In the genomic region with DNA sequence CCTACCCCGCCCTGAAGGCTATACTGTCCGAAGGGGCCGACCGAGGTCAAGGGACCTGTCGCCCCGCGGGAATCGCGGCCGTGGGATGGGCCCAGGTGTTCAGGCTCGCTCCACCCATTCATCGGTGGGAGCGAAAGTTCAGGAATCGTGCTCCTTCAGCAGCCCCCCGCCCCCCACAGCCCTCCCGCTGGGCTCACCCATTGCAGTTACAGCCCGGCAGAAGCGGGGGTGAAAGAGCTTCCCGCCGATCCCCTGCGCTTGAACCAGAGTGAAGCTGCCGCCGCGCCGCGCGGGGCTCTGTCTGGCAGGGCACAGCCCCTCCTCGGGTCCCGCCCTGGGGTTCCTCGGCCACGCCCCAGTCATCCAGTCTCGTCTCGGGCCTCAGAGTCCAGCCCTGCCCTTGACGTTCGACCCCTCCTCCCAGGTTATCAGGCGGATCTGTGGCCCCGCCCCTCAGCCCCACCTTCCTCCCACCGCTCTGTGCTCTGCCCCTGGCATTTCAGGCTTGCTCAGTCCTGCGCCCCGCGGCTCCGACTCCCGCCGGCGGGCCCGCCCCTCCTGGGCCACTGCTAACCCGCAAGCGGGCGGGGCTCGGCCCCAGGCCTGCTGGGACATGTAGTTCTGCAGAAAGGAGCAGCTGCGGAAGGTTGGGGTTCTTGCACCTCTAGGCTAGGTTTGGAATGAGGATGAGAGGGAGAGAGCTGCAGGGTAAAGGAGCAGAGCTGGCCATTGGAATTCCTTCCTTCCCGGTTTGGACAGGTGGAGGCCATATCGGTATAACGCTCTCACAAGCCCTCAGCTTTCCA, we compare ENCODE assay signal across 1 cellular context.
TF ChIP-seq lines count a peak whose summit lies in the region.

A gene (minus strand): TSS at position 303 of the 806 bp plus-strand sequence. CDS start 3,955 bp downstream, outside the sequence.

TF ChIP-seq in HepG2, 621 proteins besides CTCF, POLR2A, EP300 and RAD21 (continued from another document and continues in another):
- TF ChIP-seq, protein P1, sequence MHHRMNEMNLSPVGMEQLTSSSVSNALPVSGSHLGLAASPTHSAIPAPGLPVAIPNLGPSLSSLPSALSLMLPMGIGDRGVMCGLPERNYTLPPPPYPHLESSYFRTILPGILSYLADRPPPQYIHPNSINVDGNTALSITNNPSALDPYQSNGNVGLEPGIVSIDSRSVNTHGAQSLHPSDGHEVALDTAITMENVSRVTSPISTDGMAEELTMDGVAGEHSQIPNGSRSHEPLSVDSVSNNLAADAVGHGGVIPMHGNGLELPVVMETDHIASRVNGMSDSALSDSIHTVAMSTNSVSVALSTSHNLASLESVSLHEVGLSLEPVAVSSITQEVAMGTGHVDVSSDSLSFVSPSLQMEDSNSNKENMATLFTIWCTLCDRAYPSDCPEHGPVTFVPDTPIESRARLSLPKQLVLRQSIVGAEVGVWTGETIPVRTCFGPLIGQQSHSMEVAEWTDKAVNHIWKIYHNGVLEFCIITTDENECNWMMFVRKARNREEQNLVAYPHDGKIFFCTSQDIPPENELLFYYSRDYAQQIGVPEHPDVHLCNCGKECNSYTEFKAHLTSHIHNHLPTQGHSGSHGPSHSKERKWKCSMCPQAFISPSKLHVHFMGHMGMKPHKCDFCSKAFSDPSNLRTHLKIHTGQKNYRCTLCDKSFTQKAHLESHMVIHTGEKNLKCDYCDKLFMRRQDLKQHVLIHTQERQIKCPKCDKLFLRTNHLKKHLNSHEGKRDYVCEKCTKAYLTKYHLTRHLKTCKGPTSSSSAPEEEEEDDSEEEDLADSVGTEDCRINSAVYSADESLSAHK (CRISPR knock-in tag; IDR thresholded peaks at IDR 0.05; ENCODE audit: borderline replicate concordance) = no peak
- TF ChIP-seq, protein P2, sequence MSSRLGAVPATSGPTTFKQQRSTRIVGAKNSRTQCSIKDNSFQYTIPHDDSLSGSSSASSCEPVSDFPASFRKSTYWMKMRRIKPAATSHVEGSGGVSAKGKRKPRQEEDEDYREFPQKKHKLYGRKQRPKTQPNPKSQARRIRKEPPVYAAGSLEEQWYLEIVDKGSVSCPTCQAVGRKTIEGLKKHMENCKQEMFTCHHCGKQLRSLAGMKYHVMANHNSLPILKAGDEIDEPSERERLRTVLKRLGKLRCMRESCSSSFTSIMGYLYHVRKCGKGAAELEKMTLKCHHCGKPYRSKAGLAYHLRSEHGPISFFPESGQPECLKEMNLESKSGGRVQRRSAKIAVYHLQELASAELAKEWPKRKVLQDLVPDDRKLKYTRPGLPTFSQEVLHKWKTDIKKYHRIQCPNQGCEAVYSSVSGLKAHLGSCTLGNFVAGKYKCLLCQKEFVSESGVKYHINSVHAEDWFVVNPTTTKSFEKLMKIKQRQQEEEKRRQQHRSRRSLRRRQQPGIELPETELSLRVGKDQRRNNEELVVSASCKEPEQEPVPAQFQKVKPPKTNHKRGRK (CRISPR knock-in tag; IDR thresholded peaks at IDR 0.05) = no peak
- 0 out of 2 replicates have a peak, but pooled peaks have one; percentile 55 for TF ChIP-seq ZNF124 (CRISPR knock-in tag; IDR thresholded peaks at IDR 0.05)
- TF ChIP-seq, protein P3, sequence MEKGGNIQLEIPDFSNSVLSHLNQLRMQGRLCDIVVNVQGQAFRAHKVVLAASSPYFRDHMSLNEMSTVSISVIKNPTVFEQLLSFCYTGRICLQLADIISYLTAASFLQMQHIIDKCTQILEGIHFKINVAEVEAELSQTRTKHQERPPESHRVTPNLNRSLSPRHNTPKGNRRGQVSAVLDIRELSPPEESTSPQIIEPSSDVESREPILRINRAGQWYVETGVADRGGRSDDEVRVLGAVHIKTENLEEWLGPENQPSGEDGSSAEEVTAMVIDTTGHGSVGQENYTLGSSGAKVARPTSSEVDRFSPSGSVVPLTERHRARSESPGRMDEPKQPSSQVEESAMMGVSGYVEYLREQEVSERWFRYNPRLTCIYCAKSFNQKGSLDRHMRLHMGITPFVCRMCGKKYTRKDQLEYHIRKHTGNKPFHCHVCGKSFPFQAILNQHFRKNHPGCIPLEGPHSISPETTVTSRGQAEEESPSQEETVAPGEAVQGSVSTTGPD (CRISPR knock-in tag; IDR thresholded peaks at IDR 0.05) = 0 out of 2 replicates have a peak, but pooled peaks have one; percentile 38
- no peak for TF ChIP-seq JUNB (CRISPR knock-in tag; IDR thresholded peaks at IDR 0.05; ENCODE audit: borderline replicate concordance)
- TF ChIP-seq, protein P4, sequence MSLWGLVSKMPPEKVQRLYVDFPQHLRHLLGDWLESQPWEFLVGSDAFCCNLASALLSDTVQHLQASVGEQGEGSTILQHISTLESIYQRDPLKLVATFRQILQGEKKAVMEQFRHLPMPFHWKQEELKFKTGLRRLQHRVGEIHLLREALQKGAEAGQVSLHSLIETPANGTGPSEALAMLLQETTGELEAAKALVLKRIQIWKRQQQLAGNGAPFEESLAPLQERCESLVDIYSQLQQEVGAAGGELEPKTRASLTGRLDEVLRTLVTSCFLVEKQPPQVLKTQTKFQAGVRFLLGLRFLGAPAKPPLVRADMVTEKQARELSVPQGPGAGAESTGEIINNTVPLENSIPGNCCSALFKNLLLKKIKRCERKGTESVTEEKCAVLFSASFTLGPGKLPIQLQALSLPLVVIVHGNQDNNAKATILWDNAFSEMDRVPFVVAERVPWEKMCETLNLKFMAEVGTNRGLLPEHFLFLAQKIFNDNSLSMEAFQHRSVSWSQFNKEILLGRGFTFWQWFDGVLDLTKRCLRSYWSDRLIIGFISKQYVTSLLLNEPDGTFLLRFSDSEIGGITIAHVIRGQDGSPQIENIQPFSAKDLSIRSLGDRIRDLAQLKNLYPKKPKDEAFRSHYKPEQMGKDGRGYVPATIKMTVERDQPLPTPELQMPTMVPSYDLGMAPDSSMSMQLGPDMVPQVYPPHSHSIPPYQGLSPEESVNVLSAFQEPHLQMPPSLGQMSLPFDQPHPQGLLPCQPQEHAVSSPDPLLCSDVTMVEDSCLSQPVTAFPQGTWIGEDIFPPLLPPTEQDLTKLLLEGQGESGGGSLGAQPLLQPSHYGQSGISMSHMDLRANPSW (CRISPR knock-in tag; IDR thresholded peaks at IDR 0.05; ENCODE audit: borderline replicate concordance) = no peak; the same call in 1 of the 2 replicates
- TF ChIP-seq, protein P5, sequence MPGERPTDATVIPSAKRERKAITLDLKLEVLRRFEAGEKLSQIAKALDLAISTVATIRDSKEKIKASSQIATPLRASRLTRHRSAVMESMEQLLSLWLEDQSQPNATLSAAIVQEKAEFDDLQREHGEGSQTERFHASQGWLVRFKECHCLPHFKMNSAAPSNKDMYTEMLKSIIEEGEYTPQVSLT (CRISPR knock-in tag; IDR thresholded peaks at IDR 0.05; ENCODE audit: borderline replicate concordance, low read depth) = no peak
- TF ChIP-seq, protein P6, sequence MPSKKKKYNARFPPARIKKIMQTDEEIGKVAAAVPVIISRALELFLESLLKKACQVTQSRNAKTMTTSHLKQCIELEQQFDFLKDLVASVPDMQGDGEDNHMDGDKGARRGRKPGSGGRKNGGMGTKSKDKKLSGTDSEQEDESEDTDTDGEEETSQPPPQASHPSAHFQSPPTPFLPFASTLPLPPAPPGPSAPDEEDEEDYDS (CRISPR knock-in tag; IDR thresholded peaks at IDR 0.05) = peak; percentile 92
- no peak for TF ChIP-seq ZFAT (CRISPR knock-in tag; conservative IDR thresholded peaks at IDR 0.05)
- TF ChIP-seq EZH2 (conservative IDR thresholded peaks at IDR 0.05; ENCODE audit: low read depth, low read length) = no peak
- no peak for TF ChIP-seq ZNF20 (CRISPR knock-in tag; IDR thresholded peaks at IDR 0.05)
- TF ChIP-seq GABPA (IDR thresholded peaks at IDR 0.05; ENCODE audit: low read depth, low read length) = no peak
- no peak for TF ChIP-seq GABPA (CRISPR knock-in tag; IDR thresholded peaks at IDR 0.05; ENCODE audit: low read depth)
- TF ChIP-seq, protein P7, sequence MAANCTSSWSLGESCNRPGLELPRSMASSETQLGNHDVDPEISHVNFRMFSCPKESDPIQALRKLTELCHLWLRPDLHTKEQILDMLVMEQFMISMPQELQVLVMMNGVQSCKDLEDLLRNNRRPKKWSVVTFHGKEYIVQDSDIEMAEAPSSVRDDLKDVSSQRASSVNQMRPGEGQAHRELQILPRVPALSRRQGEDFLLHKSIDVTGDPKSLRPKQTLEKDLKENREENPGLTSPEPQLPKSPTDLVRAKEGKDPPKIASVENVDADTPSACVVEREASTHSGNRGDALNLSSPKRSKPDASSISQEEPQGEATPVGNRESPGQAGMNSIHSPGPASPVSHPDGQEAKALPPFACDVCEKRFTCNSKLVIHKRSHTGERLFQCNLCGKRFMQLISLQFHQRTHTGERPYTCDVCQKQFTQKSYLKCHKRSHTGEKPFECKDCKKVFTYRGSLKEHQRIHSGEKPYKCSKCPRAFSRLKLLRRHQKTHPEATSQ (CRISPR knock-in tag; IDR thresholded peaks at IDR 0.05; ENCODE audit: borderline replicate concordance) = peak; percentile 34; the same call in 1 of the 2 replicates
- TF ChIP-seq MTA1 (CRISPR knock-in tag; IDR thresholded peaks at IDR 0.05; ENCODE audit: borderline replicate concordance) = no peak
- TF ChIP-seq ZNF337 (CRISPR knock-in tag; IDR thresholded peaks at IDR 0.05; ENCODE audit: borderline replicate concordance, low read depth) = no peak
- 0 out of 2 replicates have a peak, but pooled peaks have one; percentile 10 for TF ChIP-seq MIXL1 (CRISPR knock-in tag; IDR thresholded peaks at IDR 0.05)
- peak; percentile 70 for TF ChIP-seq ARNTL (CRISPR knock-in tag; IDR thresholded peaks at IDR 0.05)
- TF ChIP-seq, protein P8, sequence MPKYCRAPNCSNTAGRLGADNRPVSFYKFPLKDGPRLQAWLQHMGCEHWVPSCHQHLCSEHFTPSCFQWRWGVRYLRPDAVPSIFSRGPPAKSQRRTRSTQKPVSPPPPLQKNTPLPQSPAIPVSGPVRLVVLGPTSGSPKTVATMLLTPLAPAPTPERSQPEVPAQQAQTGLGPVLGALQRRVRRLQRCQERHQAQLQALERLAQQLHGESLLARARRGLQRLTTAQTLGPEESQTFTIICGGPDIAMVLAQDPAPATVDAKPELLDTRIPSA (CRISPR knock-in tag; IDR thresholded peaks at IDR 0.05; ENCODE audit: borderline replicate concordance) = no peak
- TF ChIP-seq NPAS2 (CRISPR knock-in tag; IDR thresholded peaks at IDR 0.05; ENCODE audit: borderline replicate concordance) = no peak
- TF ChIP-seq ZNF709 (CRISPR knock-in tag; IDR thresholded peaks at IDR 0.05) = peak; percentile 15; the same call in 1 of the 2 replicates
- TF ChIP-seq SP140L (CRISPR knock-in tag; IDR thresholded peaks at IDR 0.05; ENCODE audit: borderline replicate concordance) = no peak
- TF ChIP-seq, protein P9, sequence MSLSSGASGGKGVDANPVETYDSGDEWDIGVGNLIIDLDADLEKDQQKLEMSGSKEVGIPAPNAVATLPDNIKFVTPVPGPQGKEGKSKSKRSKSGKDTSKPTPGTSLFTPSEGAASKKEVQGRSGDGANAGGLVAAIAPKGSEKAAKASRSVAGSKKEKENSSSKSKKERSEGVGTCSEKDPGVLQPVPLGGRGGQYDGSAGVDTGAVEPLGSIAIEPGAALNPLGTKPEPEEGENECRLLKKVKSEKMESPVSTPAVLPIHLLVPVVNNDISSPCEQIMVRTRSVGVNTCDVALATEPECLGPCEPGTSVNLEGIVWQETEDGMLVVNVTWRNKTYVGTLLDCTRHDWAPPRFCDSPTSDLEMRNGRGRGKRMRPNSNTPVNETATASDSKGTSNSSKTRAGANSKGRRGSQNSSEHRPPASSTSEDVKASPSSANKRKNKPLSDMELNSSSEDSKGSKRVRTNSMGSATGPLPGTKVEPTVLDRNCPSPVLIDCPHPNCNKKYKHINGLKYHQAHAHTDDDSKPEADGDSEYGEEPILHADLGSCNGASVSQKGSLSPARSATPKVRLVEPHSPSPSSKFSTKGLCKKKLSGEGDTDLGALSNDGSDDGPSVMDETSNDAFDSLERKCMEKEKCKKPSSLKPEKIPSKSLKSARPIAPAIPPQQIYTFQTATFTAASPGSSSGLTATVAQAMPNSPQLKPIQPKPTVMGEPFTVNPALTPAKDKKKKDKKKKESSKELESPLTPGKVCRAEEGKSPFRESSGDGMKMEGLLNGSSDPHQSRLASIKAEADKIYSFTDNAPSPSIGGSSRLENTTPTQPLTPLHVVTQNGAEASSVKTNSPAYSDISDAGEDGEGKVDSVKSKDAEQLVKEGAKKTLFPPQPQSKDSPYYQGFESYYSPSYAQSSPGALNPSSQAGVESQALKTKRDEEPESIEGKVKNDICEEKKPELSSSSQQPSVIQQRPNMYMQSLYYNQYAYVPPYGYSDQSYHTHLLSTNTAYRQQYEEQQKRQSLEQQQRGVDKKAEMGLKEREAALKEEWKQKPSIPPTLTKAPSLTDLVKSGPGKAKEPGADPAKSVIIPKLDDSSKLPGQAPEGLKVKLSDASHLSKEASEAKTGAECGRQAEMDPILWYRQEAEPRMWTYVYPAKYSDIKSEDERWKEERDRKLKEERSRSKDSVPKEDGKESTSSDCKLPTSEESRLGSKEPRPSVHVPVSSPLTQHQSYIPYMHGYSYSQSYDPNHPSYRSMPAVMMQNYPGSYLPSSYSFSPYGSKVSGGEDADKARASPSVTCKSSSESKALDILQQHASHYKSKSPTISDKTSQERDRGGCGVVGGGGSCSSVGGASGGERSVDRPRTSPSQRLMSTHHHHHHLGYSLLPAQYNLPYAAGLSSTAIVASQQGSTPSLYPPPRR (CRISPR knock-in tag; IDR thresholded peaks at IDR 0.05; ENCODE audit: borderline replicate concordance) = peak; percentile 71
- peak; percentile 6 for TF ChIP-seq SOX5 (CRISPR knock-in tag; IDR thresholded peaks at IDR 0.05; ENCODE audit: borderline replicate concordance)
- TF ChIP-seq KLF6 (CRISPR knock-in tag; IDR thresholded peaks at IDR 0.05) = peak; percentile 54; the same call in 1 of the 2 replicates
- no peak for TF ChIP-seq ZNF644 (CRISPR knock-in tag; IDR thresholded peaks at IDR 0.05; ENCODE audit: low read depth)
- no peak for TF ChIP-seq FOXK1 (CRISPR knock-in tag; IDR thresholded peaks at IDR 0.05; ENCODE audit: borderline replicate concordance, low read depth)
- no peak for TF ChIP-seq RAD51 (IDR thresholded peaks at IDR 0.05; ENCODE audit: borderline replicate concordance)
- TF ChIP-seq SPEN (CRISPR knock-in tag; IDR thresholded peaks at IDR 0.05; ENCODE audit: low read depth) = no peak; the same call in 1 of the 2 replicates
- TF ChIP-seq PPARG (CRISPR knock-in tag; conservative IDR thresholded peaks at IDR 0.05) = 0 out of 2 replicates have a peak, but pooled peaks have one; percentile 4
- TF ChIP-seq ZNF605 (CRISPR knock-in tag; IDR thresholded peaks at IDR 0.05) = peak; percentile 85
- 0 out of 2 replicates have a peak, but pooled peaks have one; percentile 64 for TF ChIP-seq MTF2 (CRISPR knock-in tag; IDR thresholded peaks at IDR 0.05; ENCODE audit: borderline replicate concordance)
- TF ChIP-seq ZFY (CRISPR knock-in tag; IDR thresholded peaks at IDR 0.05) = peak; percentile 61
- TF ChIP-seq ZNF543 (CRISPR knock-in tag; IDR thresholded peaks at IDR 0.05) = peak; percentile 65; the same call in 1 of the 2 replicates
- no peak for TF ChIP-seq SMAD1 (CRISPR knock-in tag; IDR thresholded peaks at IDR 0.05; ENCODE audit: borderline replicate concordance, low read depth)
- TF ChIP-seq PHF20 (CRISPR knock-in tag; IDR thresholded peaks at IDR 0.05) = peak; percentile 57; the same call in 1 of the 2 replicates
- TF ChIP-seq POLR2AphosphoS5 (IDR thresholded peaks at IDR 0.05; ENCODE audit: low read depth, low read length) = peak; percentile 84
